Comparison of ENCODE assay signal across 29 cellular contexts in genomic region chr13:106352850-106353249, GRCh38.
"Had no signal": no experiment of that assay in that cellular context is flagged by ENCODE, and none has a peak within 500 bp of the region (broad histone marks: within the 10 kb centered on the region; RNA-seq: fewer than 3 reads in every experiment).

No MANE protein-coding gene starts in this region.

- H3K27ac ChIP-seq: left ventricle myocardium inferior, pancreas, prostate gland, skin epidermis, stomach, testis, thyroid gland, transverse colon, upper lobe of left lung had no signal

- H3K36me3 Mint-ChIP-seq: immature natural killer cell; naive thymus-derived CD4-positive, alpha-beta T cell; stimulated activated naive B cell treated with anti-CD40 and anti-IgM and Interleukin-4, amounts not matched to agents 10 μg/mL and 1 μg/mL and 100 μg/mL, for 72 hours had no signal

- DNase-seq: hypothalamus; immature natural killer cell; islet precursor cell; left ventricle myocardium inferior; midbrain; mucosa of descending colon; naive thymus-derived CD4-positive, alpha-beta T cell; nucleus accumbens; pancreas; posterior cingulate gyrus; retina; right cardiac atrium; stimulated activated CD4-positive, alpha-beta T cell treated with anti-CD3 and anti-CD28 coated beads, Interleukin-12 subunit alpha, Interleukin-12 subunit beta, amount 100 ng/mL, for 4 hours; stimulated activated CD4-positive, alpha-beta T cell treated with anti-CD3 and anti-CD28 coated beads, Interleukin-15, amount 100 ng/mL, for 24 hours; stimulated activated CD4-positive, alpha-beta T cell treated with anti-CD3 and anti-CD28 coated beads, Interleukin-2, amount 100 ng/mL, for 24 hours; stimulated activated CD4-positive, alpha-beta T cell treated with anti-CD3 and anti-CD28 coated beads, Interleukin-4, amount 100 ng/mL, for 1 hour; stimulated activated naive B cell treated with anti-CD40 and anti-IgM and Interleukin-4, amounts not matched to agents 10 μg/mL and 1 μg/mL and 100 μg/mL, for 72 hours; stimulated activated naive CD8-positive, alpha-beta T cell treated with anti-CD3 and anti-CD28 coated beads, Interleukin-15, Interleukin-2, amounts not matched to agents 100 U/mL and 50 U/mL, for 24 hours; stomach; testis; thyroid gland; transverse colon; upper lobe of left lung had no signal

- H3K27me3 ChIP-seq: testis, thyroid gland, upper lobe of left lung had no signal

- ATAC-seq: mucosa of descending colon; naive thymus-derived CD4-positive, alpha-beta T cell; pancreas; right cardiac atrium; sciatic nerve; stimulated activated naive B cell treated with anti-CD40 and anti-IgM and Interleukin-4, amounts not matched to agents 10 μg/mL and 1 μg/mL and 100 μg/mL, for 72 hours; stimulated activated naive CD8-positive, alpha-beta T cell treated with anti-CD3 and anti-CD28 coated beads, Interleukin-15, Interleukin-2, amounts not matched to agents 100 U/mL and 50 U/mL, for 24 hours had no signal

- H3K27ac Mint-ChIP-seq: immature natural killer cell; naive thymus-derived CD4-positive, alpha-beta T cell; nephron; stimulated activated naive B cell treated with anti-CD40 and anti-IgM and Interleukin-4, amounts not matched to agents 10 μg/mL and 1 μg/mL and 100 μg/mL, for 72 hours had no signal

- H3K9me3 ChIP-seq: left ventricle myocardium inferior, mucosa of descending colon, pancreas, prostate gland, stomach, testis, thyroid gland, transverse colon, upper lobe of left lung had no signal

- H3K4me1 Mint-ChIP-seq: immature natural killer cell; stimulated activated naive B cell treated with anti-CD40 and anti-IgM and Interleukin-4, amounts not matched to agents 10 μg/mL and 1 μg/mL and 100 μg/mL, for 72 hours had no signal

- H3K36me3 ChIP-seq: left ventricle myocardium inferior, pancreas, prostate gland, stomach, thyroid gland, transverse colon, upper lobe of left lung had no signal

- H3K4me3 ChIP-seq: left ventricle myocardium inferior, lung, mucosa of descending colon, pancreas, prostate gland, skin epidermis, stomach, testis, thyroid gland, transverse colon, upper lobe of left lung had no signal

- H3K4me3 Mint-ChIP-seq: immature natural killer cell; naive thymus-derived CD4-positive, alpha-beta T cell; nephron; neural crest cell; stimulated activated naive B cell treated with anti-CD40 and anti-IgM and Interleukin-4, amounts not matched to agents 10 μg/mL and 1 μg/mL and 100 μg/mL, for 72 hours had no signal

- H3K4me1 ChIP-seq: pancreas, prostate gland, testis had no signal

- H3K9me3 Mint-ChIP-seq: neural crest cell; stimulated activated naive B cell treated with anti-CD40 and anti-IgM and Interleukin-4, amounts not matched to agents 10 μg/mL and 1 μg/mL and 100 μg/mL, for 72 hours had no signal
